Comparison of ENCODE assay signal across 10 cellular contexts in genomic region chr16:76278976-76279375, GRCh38. TPM values are rescaled to one million over a fixed set of nuclear protein-coding genes. Genes with fewer than 3 reads are reported as not detected.
A peak's percentile ranks its signal among the peaks of the same experiment; 100 is the strongest.
DNase-seq lines count a peak whose midpoint lies in the region; ATAC-seq, FAIRE-seq and TF ChIP-seq lines count a peak whose summit lies in the region.
"Had no signal": no experiment of that assay in that cellular context is flagged by ENCODE, and none has a peak within 500 bp of the region (broad histone marks: within the 10 kb centered on the region; RNA-seq: fewer than 3 reads in every experiment).

No MANE protein-coding gene starts in this region.

- H3K27me3 ChIP-seq in A673 (replicated peaks; ENCODE audit: insufficient read depth, low read depth, low read length, poor library complexity) (peaks cover 9% of the 10 kb centered on the region), GM23338 (ENCODE audit: insufficient read depth) (peaks cover 15% of the 10 kb centered on the region), small intestine (ENCODE audit: control insufficient read depth in 2 of 2, insufficient read depth in 2 of 2, low read length in 2 of 2) (no peaks in the 10 kb centered on the region)

- H3K27ac Mint-ChIP-seq in GM23338 = no peak overlapping the region
- H3K27ac Mint-ChIP-seq in activated T-cell treated with anti-CD3 and anti-CD28 coated beads, Interleukin-2, amount 50 U/mL, for 24 hours = no peak overlapping the region
- H3K27ac Mint-ChIP-seq: stimulated activated naive CD8-positive, alpha-beta T cell treated with anti-CD3 and anti-CD28 coated beads, Interleukin-15, Interleukin-2, amounts not matched to agents 100 ng/mL and 50 ng/mL, for 24 hours had no signal

- H3K9me3 ChIP-seq in A673 (ENCODE audit: low read depth, low read length, poor library complexity, severe bottlenecking) (no peaks in the 10 kb centered on the region), small intestine (ENCODE audit: control insufficient read depth, low read depth) (no peaks in the 10 kb centered on the region)

- H3K9me3 Mint-ChIP-seq in GM23338 = peaks cover 69% of the 10 kb centered on the region
- no peaks in the 10 kb centered on the region for H3K9me3 Mint-ChIP-seq in activated T-cell treated with anti-CD3 and anti-CD28 coated beads, Interleukin-2, amount 50 U/mL, for 24 hours
- H3K9me3 Mint-ChIP-seq: stimulated activated naive CD8-positive, alpha-beta T cell treated with anti-CD3 and anti-CD28 coated beads, Interleukin-15, Interleukin-2, amounts not matched to agents 100 ng/mL and 50 ng/mL, for 24 hours had no signal

- no peaks in the 10 kb centered on the region for H4K20me1 ChIP-seq in GM23338 (replicated peaks; ENCODE audit: insufficient read depth)

- peak; percentile 70 for ATAC-seq in GM23338

- H3K4me3 ChIP-seq in A673 (ENCODE audit: low read depth, low read length, poor library complexity, severe bottlenecking) (no peak overlapping the region), GM23338 (no peak overlapping the region), small intestine (ENCODE audit: low read depth in 1 of 2, low read length in 2 of 2) (no peak overlapping the region)

- H3F3A ChIP-seq in GM23338 (replicated peaks; ENCODE audit: low read depth) = no peaks in the 10 kb centered on the region

- TF ChIP-seq CTCF in A673 (conservative IDR thresholded peaks at IDR 0.05; ENCODE audit: low read depth, low read length) (0 out of 2 replicates have a peak, but pooled peaks have one; percentile 16), GM23338 (conservative IDR thresholded peaks at IDR 0.05; ENCODE audit: low read depth in 2 of 2) (peak; percentile 58 to 76)

- CTCF ChIA-PET in A673 (lab: Charles Lee) = no interaction called here

- intact Hi-C loops in A673 (cut with micrococcal nuclease; ENCODE audit: unreplicated experiment) = no loop called here

- H2AFZ ChIP-seq in GM23338 = no peak overlapping the region

- H3K36me3 Mint-ChIP-seq in GM23338 (ENCODE audit: low read depth) = no peaks in the 10 kb centered on the region
- H3K36me3 Mint-ChIP-seq in activated T-cell treated with anti-CD3 and anti-CD28 coated beads, Interleukin-2, amount 50 U/mL, for 24 hours (ENCODE audit: low read depth) = no peaks in the 10 kb centered on the region

- no peaks in the 10 kb centered on the region for H3K27me3 Mint-ChIP-seq in GM23338 (ENCODE audit: insufficient read depth, low read depth, poor library complexity)
- H3K27me3 Mint-ChIP-seq in activated T-cell treated with anti-CD3 and anti-CD28 coated beads, Interleukin-2, amount 50 U/mL, for 24 hours = no peaks in the 10 kb centered on the region
- H3K27me3 Mint-ChIP-seq: stimulated activated naive CD8-positive, alpha-beta T cell treated with anti-CD3 and anti-CD28 coated beads, Interleukin-15, Interleukin-2, amounts not matched to agents 100 ng/mL and 50 ng/mL, for 24 hours had no signal

- no peak overlapping the region for H3K27ac ChIP-seq in A673 (ENCODE audit: low read depth, low read length, poor library complexity, severe bottlenecking)
- H3K27ac ChIP-seq in GM23338 (ENCODE audit: low read depth) = no peak overlapping the region
- H3K27ac ChIP-seq in small intestine (ENCODE audit: low read depth in 1 of 2, low read length in 1 of 2) = no peak overlapping the region

- no peaks in the 10 kb centered on the region for H3K79me2 ChIP-seq in GM23338 (replicated peaks; ENCODE audit: insufficient read depth)

- H3K4me1 ChIP-seq in A673 (ENCODE audit: insufficient read depth, low read length, poor library complexity, severe bottlenecking) (no peaks in the 10 kb centered on the region), GM23338 (ENCODE audit: insufficient read depth) (peaks cover 8% of the 10 kb centered on the region; the same call in 1 of the 2 replicates), small intestine (ENCODE audit: control insufficient read depth in 2 of 2, insufficient read depth in 1 of 2, low read depth in 1 of 2, low read length in 1 of 2) (no peaks in the 10 kb centered on the region)

- no peaks in the 10 kb centered on the region for H3K9me2 ChIP-seq in GM23338 (ENCODE audit: insufficient read depth)

- H3K4me2 ChIP-seq in GM23338 = no peak overlapping the region

- POLR2A ChIA-PET in A673 (lab: Charles Lee; ENCODE audit: low non-redundant PET) = no interaction called here

- no TSS peak for BruUV-seq in A673 (replicated peaks; lab: Mats Ljungman, UMichigan)

- H3K4me1 Mint-ChIP-seq in GM23338 = no peaks in the 10 kb centered on the region
- no peaks in the 10 kb centered on the region for H3K4me1 Mint-ChIP-seq in activated T-cell treated with anti-CD3 and anti-CD28 coated beads, Interleukin-2, amount 50 U/mL, for 24 hours (ENCODE audit: low read depth)

- TF ChIP-seq POLR2A in GM12892 (IDR thresholded peaks at IDR 0.05; ENCODE audit: low read depth, low read length) = no peak

- H3K4me3 Mint-ChIP-seq in GM23338 = no peak overlapping the region
- no peak overlapping the region for H3K4me3 Mint-ChIP-seq in activated T-cell treated with anti-CD3 and anti-CD28 coated beads, Interleukin-2, amount 50 U/mL, for 24 hours
- H3K4me3 Mint-ChIP-seq: stimulated activated naive CD8-positive, alpha-beta T cell treated with anti-CD3 and anti-CD28 coated beads, Interleukin-15, Interleukin-2, amounts not matched to agents 100 ng/mL and 50 ng/mL, for 24 hours had no signal

- DNase-seq in A673 (ENCODE audit: low spot score) = peak; percentile 15
- peak; percentile 70 for DNase-seq in GM23338 (ENCODE audit: low spot score)
- DNase-seq in NCI-H748 (lab: John Stamatoyannopoulos, UW; ENCODE audit: unreplicated experiment) = peak; percentile 50
- peak; percentile 81 for DNase-seq in fibroblast of peridontal ligament (ENCODE audit: extremely low read depth)
- no peak for DNase-seq in GM12892 (ENCODE audit: insufficient read length)
- no peak for DNase-seq in activated T-cell treated with anti-CD3 and anti-CD28 coated beads, Interleukin-2, amount 50 U/mL, for 48 hours
- no peak for DNase-seq in small intestine
- DNase-seq in activated T-cell treated with anti-CD3 and anti-CD28 coated beads, Interleukin-2, amount 50 U/mL, for 24 hours = no peak

- FAIRE-seq in GM12892 (lab: Jason Lieb, UNC) = no peak
- FAIRE-seq in small intestine (lab: Jason Lieb, UNC) = no peak
- FAIRE-seq: G401.6 had no signal

- no peaks in the 10 kb centered on the region for H3K36me3 ChIP-seq in A673 (ENCODE audit: insufficient read depth, low read length, poor library complexity, severe bottlenecking)
- H3K36me3 ChIP-seq in GM23338 (ENCODE audit: insufficient read depth) = no peaks in the 10 kb centered on the region
- H3K36me3 ChIP-seq in small intestine (ENCODE audit: control insufficient read depth in 2 of 2, insufficient read depth in 2 of 2, low read length in 2 of 2) = no peaks in the 10 kb centered on the region

RNA-seq across cellular contexts. Expression of gene CNTNAP4, which starts 1.8 kb away (rescaled TPM):
- total RNA-seq in A673 (2021) = not detected in 2 replicates
- not detected in 2 replicates for total RNA-seq in GM23338 (2014; rRNA removed; shearing (Covaris generic))
- polyA plus RNA-seq in GM23338 (2016; fragmentation: Nextera tagmentation; extraction: Ambion mirVana) = not detected in 2 replicates
- 0.89 TPM for polyA plus RNA-seq in GM12892 (2012; ENCODE audit: missing spikeins)
- under 1 TPM in 1 of 3 donors, not detected in 2; 0.09 TPM for polyA plus RNA-seq in small intestine

Comparison
In these comparisons a context has a peak if more than half of its experiments do, and no peak if none do; other contexts are left out.
1. DNase-seq: peak in A673 (single experiment), GM23338 (single experiment), NCI-H748 (single experiment) and fibroblast of peridontal ligament (single experiment); none in GM12892 (single experiment), activated T-cell treated with anti-CD3 and anti-CD28 coated beads, Interleukin-2, amount 50 U/mL, for 48 hours (0 of 2), small intestine (single experiment) and activated T-cell treated with anti-CD3 and anti-CD28 coated beads, Interleukin-2, amount 50 U/mL, for 24 hours (single experiment).